Comparison of ENCODE assay signal across 8 cellular contexts in the genomic region with DNA sequence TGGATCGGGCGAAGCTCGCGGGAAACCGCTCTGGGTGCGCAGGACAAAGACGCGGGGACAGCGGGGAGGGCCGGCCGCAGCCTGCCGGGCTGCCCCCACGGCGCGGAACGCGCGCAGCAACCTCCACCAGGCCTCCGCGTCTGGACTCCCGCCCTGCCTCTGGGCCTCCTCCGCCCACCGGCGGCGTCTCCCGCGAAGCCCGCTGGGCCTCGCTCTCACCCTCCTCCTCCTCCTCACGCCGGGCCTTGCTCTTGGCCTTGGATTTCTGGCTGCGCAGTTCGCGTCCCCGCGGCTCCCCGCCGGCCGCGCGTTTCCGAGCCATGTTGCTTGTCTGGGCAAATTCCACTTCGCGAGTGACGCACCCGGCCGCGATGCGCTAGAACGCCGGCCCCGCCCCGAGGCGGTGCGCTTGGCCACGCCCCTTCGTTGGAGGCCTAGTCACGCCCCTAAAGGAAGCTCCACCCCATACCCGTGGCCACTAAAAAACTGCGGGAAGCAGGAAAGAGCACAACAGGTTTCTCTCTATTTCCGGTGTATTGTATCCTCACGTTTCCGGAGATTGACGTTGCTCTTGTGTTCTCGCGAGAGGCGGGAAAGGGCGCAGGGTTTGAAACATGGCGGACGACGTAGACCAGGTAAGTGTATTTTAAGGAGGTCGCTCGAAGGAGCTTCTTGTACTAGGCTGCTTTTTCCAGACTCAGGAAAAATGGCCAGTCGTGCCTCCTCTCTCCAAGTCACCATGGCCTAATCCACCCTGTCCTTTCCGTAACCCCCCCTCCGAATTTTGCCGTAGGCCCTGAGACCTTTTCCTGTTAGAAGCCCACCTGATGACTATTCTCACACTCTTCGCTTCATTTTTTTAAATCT. TPM values are rescaled to one million over a fixed set of nuclear protein-coding genes. Genes with fewer than 3 reads are reported as not detected.
DNase-seq lines count a peak whose midpoint lies in the region; ATAC-seq and TF ChIP-seq lines count a peak whose summit lies in the region.

A gene (plus strand): TSS at position 571 of the 867 bp plus-strand sequence. CDS start 44 bp downstream, at position 615.
A gene (minus strand): TSS at position 355 of the 867 bp plus-strand sequence. CDS start 33 bp downstream, at position 322.

- H3K27me3 Mint-ChIP-seq in T-helper 1 cell treated with Interleukin-12 subunit alpha and Interleukin-12 subunit beta and Interleukin-4 antibody, amounts not matched to agents 30 μg/mL and 1 μg/mL, for 36 hours (ENCODE audit: low read depth), result no peaks in the 10 kb centered on the region

- in situ Hi-C loops in GM13977 (cut with MboI; ENCODE audit: low pct_unique_long_range_greater_than_20kb, low sequenced_read_pairs, unreplicated experiment), result no loop called here

- H3K4me1 ChIP-seq in heart right ventricle (peaks cover 5 to 50% (median 29%) of the 10 kb centered on the region in 9 donors), upper lobe of left lung (peaks cover 16 to 51% (median 25%) of the 10 kb centered on the region in 4 donors)

- peaks cover 27% of the 10 kb centered on the region for H3K36me3 Mint-ChIP-seq in T-helper 1 cell treated with Interleukin-12 subunit alpha and Interleukin-12 subunit beta and Interleukin-4 antibody, amounts not matched to agents 30 μg/mL and 1 μg/mL, for 36 hours (ENCODE audit: low read depth)

- peak in 3 of 4 donors; percentile 98 to 99 (median 98) for TF ChIP-seq POLR2A in upper lobe of left lung (IDR thresholded peaks at IDR 0.05)

- peak within 1 kb of the TSS; percentile 99 for H3K27ac Mint-ChIP-seq in T-helper 1 cell treated with Interleukin-12 subunit alpha and Interleukin-12 subunit beta and Interleukin-4 antibody, amounts not matched to agents 30 μg/mL and 1 μg/mL, for 36 hours

- no peak for TF ChIP-seq CTCF in GM13977 (IDR thresholded peaks at IDR 0.05; ENCODE audit: extremely low read depth, insufficient read depth, missing control alignments)
- TF ChIP-seq CTCF in heart right ventricle (IDR thresholded peaks at IDR 0.05), result no peak
- TF ChIP-seq CTCF in upper lobe of left lung (IDR thresholded peaks at IDR 0.05), result peak in 2 of 6 experiments; percentile 17 to 37

- DNase-seq in GM13977 (ENCODE audit: low spot score), result peak; percentile 94
- peak; percentile 84 for DNase-seq in NCI-H1694 (lab: John Stamatoyannopoulos, UW)
- peak; percentile 97 for DNase-seq in amniotic stem cell (lab: John Stamatoyannopoulos, UW)
- DNase-seq in heart right ventricle, result peak; percentile 97
- DNase-seq in posterior cingulate gyrus, result peak; percentile 96 to 100 (median 97)
- peak; percentile 97 to 99 for DNase-seq in upper lobe of left lung

- H3K4me1 Mint-ChIP-seq in T-helper 1 cell treated with Interleukin-12 subunit alpha and Interleukin-12 subunit beta and Interleukin-4 antibody, amounts not matched to agents 30 μg/mL and 1 μg/mL, for 36 hours (ENCODE audit: low read depth), result peaks cover 59% of the 10 kb centered on the region

- peak within 1 kb of the TSS; percentile 96 for H3K4me3 Mint-ChIP-seq in T-helper 1 cell treated with Interleukin-12 subunit alpha and Interleukin-12 subunit beta and Interleukin-4 antibody, amounts not matched to agents 30 μg/mL and 1 μg/mL, for 36 hours

- H3K36me3 ChIP-seq in heart right ventricle (peaks cover 0 to 27% (median 13%) of the 10 kb centered on the region in 9 donors), upper lobe of left lung (peaks cover 6 to 18% (median 11%) of the 10 kb centered on the region in 4 donors)

- WGBS in heart right ventricle, 2 donors, result 0 to 1% methylated on average over 78 of the region's 78 CpGs
- WGBS in upper lobe of left lung, 2 donors, result 0 to 1% methylated on average over 38 to 43 of the region's 78 CpGs

- TF ChIP-seq EP300 in upper lobe of left lung (IDR thresholded peaks at IDR 0.05), result peak in 1 of 4 donors; percentile 70

- intact Hi-C loops in heart right ventricle (cut with DNase I) (loop anchor here in 7 of 10 donors (1.0 to 10.0 kb wide), 9 partner anchors 33 to 284 kb away; a partner anchor contains a TSS), posterior cingulate gyrus (cut with DNase I) (loop anchor here (1.0 kb wide), 1 partner anchor 53 kb away; a partner anchor contains a TSS)

- H3K27ac ChIP-seq in heart right ventricle (peak within 1 kb of the TSS; percentile 81 to 97 (median 94)), upper lobe of left lung (peak within 1 kb of the TSS; percentile 94 to 99 (median 96))

- H3K27me3 ChIP-seq in heart right ventricle (no peaks in the 10 kb centered on the region), upper lobe of left lung (no peaks in the 10 kb centered on the region)

- peak within 1 kb of the TSS; percentile 54 to 87 (median 75) for H3K4me3 ChIP-seq in heart right ventricle
- peak within 1 kb of the TSS; percentile 63 to 89 (median 78) for H3K4me3 ChIP-seq in upper lobe of left lung

- no peaks in the 10 kb centered on the region for H3K9me3 Mint-ChIP-seq in T-helper 1 cell treated with Interleukin-12 subunit alpha and Interleukin-12 subunit beta and Interleukin-4 antibody, amounts not matched to agents 30 μg/mL and 1 μg/mL, for 36 hours

- peak; percentile 89 for ATAC-seq in HG02884 (IDR thresholded peaks at IDR 0.05; ENCODE audit: unreplicated experiment)
- ATAC-seq in heart right ventricle, result peak; percentile 99 to 100 (median 100)
- ATAC-seq in upper lobe of left lung (ENCODE audit: low FRiP score in 2 of 2), result peak; percentile 100

- H3K9me3 ChIP-seq in heart right ventricle, result no peaks in the 10 kb centered on the region
- H3K9me3 ChIP-seq in upper lobe of left lung, result no peaks in the 10 kb centered on the region

RNA-seq across cellular contexts. Expression of the first gene that starts in this region (rescaled TPM):
- total RNA-seq in heart right ventricle (10 to 100 TPM; 12.4 to 18.0 (median 15.2) TPM), upper lobe of left lung (10 to 100 TPM in 1 of 6 donors, 1 to 10 TPM in 5; 2.1 to 10.3 (median 8.6) TPM)
- polyA plus RNA-seq in heart right ventricle, result 10 to 100 TPM in 1 of 2 donors, 1 to 10 TPM in 1; 5.6 to 16.1 TPM

RNA-seq across cellular contexts. Expression of the second gene that starts in this region (rescaled TPM):
- total RNA-seq in heart right ventricle, result 10 to 100 TPM in 5 of 10 donors, 1 to 10 TPM in 5; 8.5 to 15.8 (median 11.3) TPM
- 1 to 10 TPM; 7.3 to 9.7 TPM for polyA plus RNA-seq in heart right ventricle
- total RNA-seq in upper lobe of left lung, result 10 to 100 TPM; 33.8 to 87.0 (median 46.6) TPM

Comparison
In these comparisons a context has a peak if more than half of its experiments do, and no peak if none do; other contexts are left out.
1. Peak in every context shown above with its lines: DNase-seq, ATAC-seq, H3K4me3 ChIP-seq and H3K27ac ChIP-seq.